In the genomic region with DNA sequence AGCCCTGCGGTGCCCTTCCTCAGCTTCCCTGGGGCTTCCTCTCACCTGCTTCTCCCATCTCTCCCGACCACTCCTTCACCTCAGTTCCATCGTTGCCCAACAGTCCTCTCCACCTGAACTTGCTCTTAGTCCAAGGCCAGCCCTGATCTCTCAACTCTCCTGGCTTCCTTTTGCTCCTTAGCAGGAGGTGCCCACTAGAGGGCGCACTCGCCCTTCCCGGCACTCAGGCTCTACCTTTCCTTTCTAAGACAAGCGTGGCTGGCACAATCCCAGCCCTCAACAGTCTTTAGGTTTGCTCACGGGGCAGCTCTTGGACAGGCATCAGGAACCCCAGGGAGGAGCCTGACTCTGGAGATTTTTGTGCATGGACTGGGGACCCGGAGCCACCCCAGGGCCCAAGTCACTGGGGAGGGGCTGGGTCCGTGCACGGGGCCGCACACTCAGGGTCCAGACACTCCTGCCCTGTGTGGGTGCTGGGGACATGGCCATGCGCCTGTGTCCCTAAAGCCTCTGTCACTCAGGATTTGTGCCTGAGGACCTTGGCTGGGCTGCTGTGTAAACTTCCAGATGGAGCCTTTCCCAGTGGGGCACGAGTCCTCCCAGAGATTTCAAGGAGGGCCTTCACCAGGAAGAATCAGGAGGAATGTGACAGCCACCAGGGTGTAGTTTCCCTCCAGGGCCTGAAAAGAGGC, we compare ENCODE assay signal across 8 cellular contexts. TPM values are rescaled to one million over a fixed set of nuclear protein-coding genes. Genes with fewer than 3 reads are reported as not detected.
DNase-seq lines count a peak whose midpoint lies in the region; ATAC-seq and FAIRE-seq lines count a peak whose summit lies in the region.

No MANE protein-coding gene starts in this region.

- H3K27me3 Mint-ChIP-seq in activated naive CD4-positive, alpha-beta T cell treated with anti-CD3 and anti-CD28 coated beads for 36 hours (ENCODE audit: low read depth), result peaks cover 16% of the 10 kb centered on the region

- H3K4me3 Mint-ChIP-seq in activated naive CD4-positive, alpha-beta T cell treated with anti-CD3 and anti-CD28 coated beads for 36 hours, result no peak overlapping the region

- intact Hi-C loops in activated naive CD4-positive, alpha-beta T cell treated with anti-CD3 and anti-CD28 coated beads for 36 hours (cut with micrococcal nuclease), result loop anchor here (10.0 kb wide), 1 partner anchor 138 kb away; a partner anchor contains a TSS
- intact Hi-C loops in right cardiac atrium (cut with DNase I), result no loop called here

- no peaks in the 10 kb centered on the region for H3K9me3 Mint-ChIP-seq in activated naive CD4-positive, alpha-beta T cell treated with anti-CD3 and anti-CD28 coated beads for 36 hours

- H3K36me3 Mint-ChIP-seq in activated naive CD4-positive, alpha-beta T cell treated with anti-CD3 and anti-CD28 coated beads for 36 hours (ENCODE audit: low read depth), result no peaks in the 10 kb centered on the region

- no peaks in the 10 kb centered on the region for H3K9me3 ChIP-seq in right cardiac atrium (ENCODE audit: control insufficient read depth, low read length)

- CTCF ChIA-PET in activated naive CD4-positive, alpha-beta T cell treated with anti-CD3 and anti-CD28 coated beads for 36 hours (lab: Charles Lee), result interaction anchor here (0.7 to 1.9 kb wide), 5 partner anchors 9 to 177 kb away, joined by 3 to 5 read pairs (median 3); no protein-coding TSS in a partner anchor

- H3K4me3 ChIP-seq in right cardiac atrium (ENCODE audit: low read length), result no peak overlapping the region

- no peaks in the 10 kb centered on the region for H3K27me3 ChIP-seq in right cardiac atrium (ENCODE audit: control insufficient read depth, insufficient read depth)

- no peaks in the 10 kb centered on the region for H3K4me1 ChIP-seq in right cardiac atrium (ENCODE audit: control insufficient read depth, insufficient read depth, low read length)

- no peaks in the 10 kb centered on the region for H3K4me1 Mint-ChIP-seq in activated naive CD4-positive, alpha-beta T cell treated with anti-CD3 and anti-CD28 coated beads for 36 hours (ENCODE audit: low read depth)

- H3K27ac Mint-ChIP-seq in activated naive CD4-positive, alpha-beta T cell treated with anti-CD3 and anti-CD28 coated beads for 36 hours, result no peak overlapping the region

- no peak for FAIRE-seq in RCC 7860 (lab: Jason Lieb, UNC)

- WGBS in right cardiac atrium, result 36% methylated on average over 14 of the region's 14 CpGs

- DNase-seq in D341Med (ENCODE audit: low spot score), result peak; percentile 83
- DNase-seq in HS-27A (ENCODE audit: low read depth), result peak; percentile 45
- peak; percentile 23 for DNase-seq in RCC 7860 (ENCODE audit: low spot score)
- peak; percentile 77 for DNase-seq in activated naive CD4-positive, alpha-beta T cell treated with anti-CD3 and anti-CD28 coated beads for 36 hours
- DNase-seq in right cardiac atrium, result peak; percentile 41 to 79 (median 70)
- peak; percentile 77 for DNase-seq in stimulated activated CD4-positive, alpha-beta T cell treated with anti-CD3 and anti-CD28 coated beads, Interleukin-15, amount 100 ng/mL, for 24 hours

- H3K27ac ChIP-seq in right cardiac atrium (ENCODE audit: low read length), result no peak overlapping the region

- ATAC-seq in right cardiac atrium (peak; percentile 36 to 61), GM18517 (IDR thresholded peaks at IDR 0.05; ENCODE audit: unreplicated experiment) (no peak), GM19351 (IDR thresholded peaks at IDR 0.05; ENCODE audit: unreplicated experiment) (no peak)

RNA-seq across cellular contexts. Expression of a gene that starts 12.1 kb away (rescaled TPM):
- total RNA-seq in activated naive CD4-positive, alpha-beta T cell treated with anti-CD3 and anti-CD28 coated beads for 36 hours, result not detected
- total RNA-seq in right cardiac atrium, result not detected
- polyA plus RNA-seq in right cardiac atrium, result not detected

Comparison
In these comparisons a context has a peak if more than half of its experiments do, and no peak if none do; other contexts are left out.
1. DNase-seq: peak in every context shown above with its lines; median percentile 83 in D341Med; 77 in activated naive CD4-positive, alpha-beta T cell treated with anti-CD3 and anti-CD28 coated beads for 36 hours; 77 in stimulated activated CD4-positive, alpha-beta T cell treated with anti-CD3 and anti-CD28 coated beads, Interleukin-15, amount 100 ng/mL, for 24 hours; 70 in right cardiac atrium; 45 in HS-27A; 23 in RCC 7860.
2. ATAC-seq: peak in right cardiac atrium (2 of 2); none in GM18517 (single experiment) and GM19351 (single experiment).